28 cellular contexts compared by ENCODE assay signal in the genomic region with DNA sequence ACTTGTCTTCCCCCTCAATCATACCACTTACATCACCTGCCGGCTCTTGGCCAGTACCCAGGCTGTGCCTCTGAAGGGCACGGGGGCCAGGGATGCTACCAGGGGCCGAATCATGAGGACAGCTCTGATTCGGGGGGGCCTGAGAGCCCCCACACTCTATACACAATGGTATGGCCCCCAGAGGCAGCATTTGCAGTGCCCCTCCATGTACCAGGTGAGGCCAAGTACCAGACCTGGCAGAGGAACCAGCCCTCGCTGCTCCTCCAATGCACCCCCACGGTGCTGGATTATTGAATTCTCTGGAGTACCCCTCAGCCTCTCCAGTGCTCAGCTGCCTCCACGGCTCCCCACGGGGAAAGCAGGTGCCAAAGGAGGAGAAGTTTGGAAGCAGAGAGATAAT.
"Had no signal": no experiment of that assay in that cellular context is flagged by ENCODE, and none has a peak within 500 bp of the region (broad histone marks: within the 10 kb centered on the region; RNA-seq: fewer than 3 reads in every experiment).

No MANE protein-coding gene starts in this region.

- H3K27me3 ChIP-seq: gastrocnemius medialis, hepatocyte, ovary, tibial artery, upper lobe of right lung had no signal

- H3K36me3 ChIP-seq: brain microvascular endothelial cell, gastrocnemius medialis, ovary, sigmoid colon, stomach, tibial artery, upper lobe of right lung had no signal

- H3K4me3 ChIP-seq: gastrocnemius medialis, hepatocyte, ovary, sigmoid colon, stomach, tibial artery, upper lobe of right lung had no signal

- H3K27ac ChIP-seq: brain microvascular endothelial cell, gastrocnemius medialis, hepatocyte, ovary, sigmoid colon, stomach, tibial artery, upper lobe of right lung had no signal

- ATAC-seq: activated T-helper 17 cell treated with anti-CD3 and anti-CD28 coated beads, Interleukin-2, amount 50 U/mL, for 72 hours; effector memory CD8-positive, alpha-beta T cell; gastrocnemius medialis; stimulated activated naive B cell treated with anti-CD40 and anti-IgM and Interleukin-4, amounts not matched to agents 10 μg/mL and 1 μg/mL and 100 μg/mL, for 72 hours had no signal

- H3K4me1 ChIP-seq: gastrocnemius medialis, sigmoid colon, stomach, tibial artery had no signal

- H3K9me3 ChIP-seq: gastrocnemius medialis, ovary, sigmoid colon, stomach, tibial artery, upper lobe of right lung had no signal

- DNase-seq: activated CD4-positive, alpha-beta memory T cell treated with anti-CD3 and anti-CD28 coated beads for 36 hours; activated CD4-positive, alpha-beta T cell treated with anti-CD3 and anti-CD28 coated beads for 4 hours; activated CD8-positive, alpha-beta memory T cell treated with anti-CD3 and anti-CD28 coated beads, Interleukin-2, amount 50 U/mL, for 4 hours; activated gamma-delta T cell treated with Interleukin-2 at 50 U/mL for 16 hours; activated naive CD4-positive, alpha-beta T cell treated with anti-CD3 and anti-CD28 coated beads, Interleukin-2, amount 50 U/mL, for 16 hours; activated T-cell treated with anti-CD3 and anti-CD28 coated beads, Interleukin-2, amount 50 U/mL, for 24 hours; amniotic stem cell; brain microvascular endothelial cell; cortex of kidney; effector memory CD8-positive, alpha-beta T cell; erythroblast; gastrocnemius medialis; glutamatergic neuron; left cardiac atrium; naive B cell; nephron progenitor cell; ovary; retina; sigmoid colon; small intestine; stimulated activated CD4-positive, alpha-beta T cell treated with anti-CD3 and anti-CD28 coated beads, Interleukin-4, amount 100 ng/mL, for 4 hours; stimulated activated CD8-positive, alpha-beta memory T cell treated with anti-CD3 and anti-CD28 coated beads, Interleukin-4, amount 100 ng/mL, for 48 hours; stimulated activated naive B cell treated with anti-CD40 and anti-IgM and Interleukin-4, amounts not matched to agents 10 μg/mL and 1 μg/mL and 100 μg/mL, for 72 hours; stomach; tibial artery; upper lobe of right lung had no signal
